Comparison of ENCODE assay signal across 20 cellular contexts in the genomic region with DNA sequence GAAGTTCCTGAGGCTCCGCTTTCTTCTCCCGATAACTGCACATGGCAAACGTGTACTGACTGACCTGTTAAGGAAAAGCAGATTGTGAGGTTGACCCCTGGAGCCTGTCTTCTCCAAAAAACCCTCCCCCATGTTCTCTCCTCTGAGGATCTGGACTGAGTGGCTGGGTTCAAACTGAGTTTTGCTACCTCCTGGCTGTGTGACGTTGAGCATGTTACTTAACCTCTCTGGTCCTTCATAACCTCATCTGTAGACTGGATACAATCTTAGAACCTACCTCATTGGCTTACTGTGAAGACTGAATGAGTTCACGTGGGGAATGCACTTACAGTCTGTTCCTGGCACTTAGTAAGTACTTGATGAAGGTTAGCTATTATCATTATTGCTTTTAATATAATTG.
DNase-seq lines count a peak whose midpoint lies in the region; ATAC-seq, FAIRE-seq and TF ChIP-seq lines count a peak whose summit lies in the region.
"Had no signal": no experiment of that assay in that cellular context is flagged by ENCODE, and none has a peak within 500 bp of the region (broad histone marks: within the 10 kb centered on the region; RNA-seq: fewer than 3 reads in every experiment).

No MANE protein-coding gene starts in this region.

- no TSS peak for BruUV-seq in HepG2 (replicated peaks; lab: Mats Ljungman, UMichigan)

- no peak overlapping the region for H3K27ac ChIP-seq in HepG2 (ENCODE audit: extremely low read length, insufficient read depth, low read length)
- H3K27ac ChIP-seq in right lobe of liver: no peak overlapping the region
- H3K27ac ChIP-seq in H1 (ENCODE audit: low read depth, low read length): no peak overlapping the region
- H3K27ac ChIP-seq: 22Rv1; A549; BLaER1 treated with 17β-estradiol and CSF1 and Interleukin-3, amounts not matched to agents 10 nM and 100 nM; C4-2B had no signal

- H2BK120ac ChIP-seq in H1 (replicated peaks; ENCODE audit: low read depth, low read length): no peak overlapping the region

- H4K91ac ChIP-seq in H1 (replicated peaks; ENCODE audit: insufficient read length, low read length): no peak overlapping the region

- H3K27me3 ChIP-seq in HepG2 (ENCODE audit: control insufficient read depth in 1 of 2, insufficient read depth in 2 of 2, low read length in 2 of 2) (no peaks in the 10 kb centered on the region), right lobe of liver (no peaks in the 10 kb centered on the region), H1 (replicated peaks in 1 of 4; ENCODE audit: control insufficient read depth in 3 of 4, extremely low read depth in 1 of 4, insufficient read depth in 3 of 4, low read length in 3 of 4) (no peaks in the 10 kb centered on the region)
- H3K27me3 ChIP-seq: BLaER1 treated with 17β-estradiol and CSF1 and Interleukin-3, amounts not matched to agents 10 nM and 100 nM had no signal

- no peak overlapping the region for H3K4ac ChIP-seq in H1 (replicated peaks; ENCODE audit: insufficient read length, low read depth, low read length)

- CTCF ChIA-PET in HepG2 (lab: Yijun Ruan, JAX; ENCODE audit: low intra/inter-chr PET ratio, low total read pairs) (interaction anchor here (2.4 kb wide), 1 partner anchor 225 kb away, joined by 18 read pairs; no protein-coding TSS in a partner anchor), H1 (lab: Charles Lee; ENCODE audit: partially characterized antibody) (interaction anchor here (0.7 to 11.3 kb wide), 12 partner anchors 12 to 262 kb away, joined by 3 to 135 read pairs (median 4); no protein-coding TSS in a partner anchor), HEK293T (lab: Yijun Ruan, JAX) (interaction anchor here (1.3 kb wide), 1 partner anchor 225 kb away, joined by 3 read pairs; no protein-coding TSS in a partner anchor)

- no peak overlapping the region for H3K4me3 ChIP-seq in HepG2 (replicated peaks in 1 of 3; ENCODE audit: insufficient read depth in 1 of 3, low read depth in 2 of 3, low read length in 3 of 3)
- no peak overlapping the region for H3K4me3 ChIP-seq in right lobe of liver
- H3K4me3 ChIP-seq in H1 (ENCODE audit: extremely low read depth in 1 of 4, insufficient read depth in 2 of 4, low read depth in 3 of 4, low read length in 4 of 4): no peak overlapping the region
- H3K4me3 ChIP-seq: A549; BLaER1 treated with 17β-estradiol and CSF1 and Interleukin-3, amounts not matched to agents 10 nM and 100 nM had no signal

- TF ChIP-seq POLR2A in HepG2 (IDR thresholded peaks at IDR 0.05; ENCODE audit: insufficient read depth in 1 of 2, low read depth in 2 of 2, low read length in 2 of 2) (no peak), right lobe of liver (IDR thresholded peaks at IDR 0.05) (no peak), H1 (IDR thresholded peaks at IDR 0.05; ENCODE audit: control extremely low read depth in 1 of 2, low read depth in 2 of 2, low read length in 2 of 2) (no peak)

- H3K36me3 ChIP-seq in HepG2 (replicated peaks in 1 of 2; ENCODE audit: control insufficient read depth in 1 of 2, insufficient read depth in 2 of 2, low read length in 2 of 2) (no peaks in the 10 kb centered on the region), right lobe of liver (no peaks in the 10 kb centered on the region), H1 (ENCODE audit: control insufficient read depth in 2 of 4, insufficient read depth in 4 of 4, low read length in 3 of 4) (no peaks in the 10 kb centered on the region)
- H3K36me3 ChIP-seq: BLaER1 treated with 17β-estradiol and CSF1 and Interleukin-3, amounts not matched to agents 10 nM and 100 nM had no signal

- H3K4me1 ChIP-seq in HepG2 (ENCODE audit: insufficient read depth, low read length) (no peaks in the 10 kb centered on the region), right lobe of liver (no peaks in the 10 kb centered on the region), H1 (replicated peaks in 1 of 4; ENCODE audit: control insufficient read depth in 3 of 4, insufficient read depth in 4 of 4, low read length in 3 of 4) (peaks cover 0 to 10% (median 5%) of the 10 kb centered on the region in 4 experiments; a peak in 2 of 7 replicates)
- H3K4me1 ChIP-seq: A549; BLaER1 treated with 17β-estradiol and CSF1 and Interleukin-3, amounts not matched to agents 10 nM and 100 nM; Caco-2 had no signal

- DNase-seq in HepG2 (ENCODE audit: low spot score) (no peak), right lobe of liver (no peak), H1 (ENCODE audit: low read depth in 1 of 2, low spot score in 2 of 2) (no peak), HEK293T (ENCODE audit: extremely low spot score) (no peak)
- DNase-seq: AML-193; Caco-2; Calu3; CD4-positive, alpha-beta T cell; CD8-positive, alpha-beta T cell; DMS79 treated with DMSO at 0.1 percent for 48 hours; GF-D8 had no signal

- in situ Hi-C loops in HepG2 (cut with HindIII; ENCODE audit: extremely low pct_ligation_motif_present, low pct_unique_long_range_greater_than_20kb): loop anchor here (5.0 to 10.0 kb wide), 2 partner anchors 225 to 353 kb away; no protein-coding TSS in a partner anchor

- intact Hi-C loops in HepG2 (cut with micrococcal nuclease; ENCODE audit: unreplicated experiment): no loop called here
- intact Hi-C loops in right lobe of liver (cut with DNase I): loop anchor here in 1 of 2 donors (10.0 kb wide), 1 partner anchor 213 kb away; no protein-coding TSS in a partner anchor

- H2BK5ac ChIP-seq in H1 (ENCODE audit: low read depth, low read length): no peak overlapping the region

- FAIRE-seq in HepG2 (lab: Jason Lieb, UNC) (no peak), H1 (lab: Jason Lieb, UNC) (no peak)
- FAIRE-seq: A549, D721Med, G401.6, GM12891, GM19239 had no signal

- H3K18ac ChIP-seq in H1 (ENCODE audit: extremely low read depth, low read length): no peak overlapping the region

- no peak for TF ChIP-seq RAD21 in HepG2 (CRISPR knock-in tag; IDR thresholded peaks at IDR 0.05)
- TF ChIP-seq RAD21 in H1 (IDR thresholded peaks at IDR 0.05 in 1 of 2, conservative IDR thresholded peaks at IDR 0.05 in 1 of 2; ENCODE audit: low read depth in 2 of 2, low read length in 2 of 2): no peak

- H4K20me1 ChIP-seq in HepG2 (ENCODE audit: insufficient read depth, low read length) (no peaks in the 10 kb centered on the region), H1 (replicated peaks in 1 of 2; ENCODE audit: control insufficient read depth in 1 of 2, insufficient read depth in 2 of 2, low read length in 2 of 2) (no peaks in the 10 kb centered on the region)
- H4K20me1 ChIP-seq: BLaER1 treated with 17β-estradiol and CSF1 and Interleukin-3, amounts not matched to agents 10 nM and 100 nM had no signal

- no peak overlapping the region for H2BK15ac ChIP-seq in H1 (ENCODE audit: low read length)

- TF ChIP-seq EP300 in HepG2 (IDR thresholded peaks at IDR 0.05; ENCODE audit: low read depth in 2 of 2, low read length in 2 of 2): no peak
- no peak for TF ChIP-seq EP300 in HepG2 (CRISPR knock-in tag; IDR thresholded peaks at IDR 0.05; ENCODE audit: borderline replicate concordance)
- TF ChIP-seq EP300 in H1 (IDR thresholded peaks at IDR 0.05; ENCODE audit: borderline replicate concordance in 1 of 2, low read depth in 2 of 2, low read length in 2 of 2): no peak

- no peak for TF ChIP-seq CTCF in HepG2 (CRISPR knock-in tag; IDR thresholded peaks at IDR 0.05)
- no peak for TF ChIP-seq CTCF in right lobe of liver (IDR thresholded peaks at IDR 0.05)
- TF ChIP-seq CTCF in H1 (IDR thresholded peaks at IDR 0.05; ENCODE audit: control extremely low read depth in 1 of 3, insufficient read depth in 1 of 3, low read depth in 1 of 3, low read length in 3 of 3): no peak

- H3K9ac ChIP-seq in HepG2 (ENCODE audit: insufficient read depth, low read depth, low read length): no peak overlapping the region
- H3K9ac ChIP-seq in H1 (replicated peaks in 1 of 4; ENCODE audit: extremely low read depth in 1 of 4, low read depth in 3 of 4, low read length in 3 of 4): no peak overlapping the region
- H3K9ac ChIP-seq: BLaER1 treated with 17β-estradiol and CSF1 and Interleukin-3, amounts not matched to agents 10 nM and 100 nM had no signal

- no peak overlapping the region for H3K4me2 ChIP-seq in HepG2 (ENCODE audit: low read depth, low read length)
- no peak overlapping the region for H3K4me2 ChIP-seq in H1 (ENCODE audit: insufficient read depth in 1 of 2, low read depth in 2 of 2, low read length in 2 of 2)
- H3K4me2 ChIP-seq: A549; BLaER1 treated with 17β-estradiol and CSF1 and Interleukin-3, amounts not matched to agents 10 nM and 100 nM had no signal

- no peak overlapping the region for H4K8ac ChIP-seq in H1 (ENCODE audit: extremely low read depth, insufficient read depth, low read length)

- H3K14ac ChIP-seq in H1 (ENCODE audit: insufficient read length): no peak overlapping the region

- H3K9me3 ChIP-seq in HepG2 (ENCODE audit: low read length) (no peaks in the 10 kb centered on the region), right lobe of liver (no peaks in the 10 kb centered on the region), H1 (ENCODE audit: insufficient read depth in 2 of 2, low read depth in 1 of 2, low read length in 1 of 2) (no peaks in the 10 kb centered on the region)
- H3K9me3 ChIP-seq: A549; BLaER1 treated with 17β-estradiol and CSF1 and Interleukin-3, amounts not matched to agents 10 nM and 100 nM; Caco-2 had no signal

- H3K79me2 ChIP-seq in HepG2 (ENCODE audit: insufficient read depth, low read length) (no peaks in the 10 kb centered on the region), H1 (ENCODE audit: control insufficient read depth in 1 of 2, insufficient read depth in 2 of 2, low read length in 2 of 2) (no peaks in the 10 kb centered on the region)

- H3K79me1 ChIP-seq in H1 (ENCODE audit: low read depth, low read length): no peaks in the 10 kb centered on the region; the same call in 1 of the 2 replicates

- H2AFZ ChIP-seq in HepG2 (ENCODE audit: low read length) (no peak overlapping the region), H1 (ENCODE audit: low read length) (no peak overlapping the region)

- no peak overlapping the region for H2AK5ac ChIP-seq in H1 (ENCODE audit: low read depth, low read length)

- H4K5ac ChIP-seq in H1 (ENCODE audit: insufficient read length, low read depth, low read length): no peak overlapping the region

- POLR2A ChIA-PET in HepG2 (lab: Yijun Ruan, JAX) (no interaction called here), H1 (lab: Charles Lee; ENCODE audit: partially characterized antibody) (no interaction called here), HEK293T (lab: Yijun Ruan, JAX) (no interaction called here)

- H3K23me2 ChIP-seq in H1 (ENCODE audit: low read depth, low read length): no peaks in the 10 kb centered on the region

- no peak overlapping the region for H3K23ac ChIP-seq in H1 (ENCODE audit: insufficient read length)

- WGBS in HepG2 (ENCODE audit: low lambda C conversion rate): 0% methylated on average over 2 of the region's 5 CpGs
- WGBS in right lobe of liver (ENCODE audit: insufficient coverage, low coverage, low lambda C conversion rate, missing lambda C conversion rate): 42% methylated on average over 2 of the region's 5 CpGs
- WGBS in H1 (ENCODE audit: extremely low coverage in 1 of 2, insufficient coverage in 1 of 2, insufficient read length in 1 of 2, insufficient replicate concordance in 2 of 2, low coverage in 1 of 2, low lambda C conversion rate in 2 of 2, missing lambda C conversion rate in 1 of 2), 2 experiments: 73% methylated on average over 5 of the region's 5 CpGs; no CpG with 5 or more reads in 1 of the 2 experiments

- H3K56ac ChIP-seq in H1 (replicated peaks; ENCODE audit: insufficient read length, low read depth, low read length): no peak overlapping the region

- H2BK20ac ChIP-seq in H1 (ENCODE audit: low read length): no peak overlapping the region

- ATAC-seq in HepG2 (no peak), right lobe of liver (no peak), HG02610 (IDR thresholded peaks at IDR 0.05; ENCODE audit: unreplicated experiment) (no peak)
- ATAC-seq: A549; CD8-positive, alpha-beta T cell had no signal

- no peak overlapping the region for H2BK12ac ChIP-seq in H1 (ENCODE audit: low read depth, low read length)
